In the genomic region with DNA sequence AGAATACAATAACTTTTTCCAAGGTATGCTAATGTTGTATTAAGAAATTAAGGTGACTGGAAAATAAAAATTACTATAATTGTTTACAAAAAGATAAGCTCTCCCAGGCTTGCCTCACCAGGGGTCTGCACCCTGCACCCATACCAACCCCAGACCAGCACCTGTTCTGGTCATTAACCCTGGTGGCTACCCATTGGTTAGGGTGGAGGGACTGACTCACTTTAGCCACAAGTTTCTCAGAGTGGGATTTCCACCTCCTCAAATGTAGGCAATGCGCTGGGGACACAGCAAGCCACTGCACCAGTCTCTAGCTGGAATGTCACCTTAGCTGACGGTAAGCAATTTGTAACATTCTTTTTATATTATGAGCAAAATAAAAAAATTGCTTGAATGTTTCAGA, we compare ENCODE assay signal across 8 cellular contexts.
"Had no signal": no experiment of that assay in that cellular context is flagged by ENCODE, and none has a peak within 500 bp of the region (broad histone marks: within the 10 kb centered on the region; RNA-seq: fewer than 3 reads in every experiment).

No MANE protein-coding gene starts in this region.

- H3K4me3 ChIP-seq: GM23248, HAP-1, K562 had no signal

- H3K4me1 ChIP-seq: HAP-1 had no signal

- H2AFZ ChIP-seq: GM23248 had no signal

- H3K9me3 ChIP-seq: HAP-1 had no signal

- ATAC-seq: HCT116, K562 had no signal

- H3K36me3 ChIP-seq: HAP-1 had no signal

- H3K9ac ChIP-seq: GM23248 had no signal

- DNase-seq: GM23248, GOT3, H7, HFFc6, IMR-90 had no signal

- H3K27ac ChIP-seq: GM23248 had no signal
